ENCODE assay signal across 1 cellular context in the genomic region with DNA sequence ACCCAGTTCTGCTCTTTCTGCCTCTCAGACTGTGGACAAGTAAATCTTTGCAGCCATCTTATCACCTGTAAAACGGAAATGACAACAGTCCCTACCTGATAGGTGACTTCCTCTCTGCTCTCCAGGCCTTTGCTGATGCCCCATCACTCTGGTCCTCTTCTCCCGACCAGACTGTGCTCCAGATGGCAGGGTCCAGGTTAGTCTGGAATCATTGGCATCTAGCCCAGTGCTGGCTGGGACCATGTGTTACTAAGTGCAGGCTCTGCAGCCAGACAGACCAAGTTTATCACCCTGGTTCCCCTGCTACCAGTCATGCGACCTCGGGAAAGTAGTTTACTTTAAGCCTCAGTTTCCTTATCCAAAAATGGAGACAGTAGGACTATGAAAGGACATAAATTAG.
TF ChIP-seq lines count a peak whose summit lies in the region.

No MANE protein-coding gene starts in this region.

TF ChIP-seq in K562, 482 proteins besides CTCF, POLR2A, EP300 and RAD21:
- TF ChIP-seq, protein P1, sequence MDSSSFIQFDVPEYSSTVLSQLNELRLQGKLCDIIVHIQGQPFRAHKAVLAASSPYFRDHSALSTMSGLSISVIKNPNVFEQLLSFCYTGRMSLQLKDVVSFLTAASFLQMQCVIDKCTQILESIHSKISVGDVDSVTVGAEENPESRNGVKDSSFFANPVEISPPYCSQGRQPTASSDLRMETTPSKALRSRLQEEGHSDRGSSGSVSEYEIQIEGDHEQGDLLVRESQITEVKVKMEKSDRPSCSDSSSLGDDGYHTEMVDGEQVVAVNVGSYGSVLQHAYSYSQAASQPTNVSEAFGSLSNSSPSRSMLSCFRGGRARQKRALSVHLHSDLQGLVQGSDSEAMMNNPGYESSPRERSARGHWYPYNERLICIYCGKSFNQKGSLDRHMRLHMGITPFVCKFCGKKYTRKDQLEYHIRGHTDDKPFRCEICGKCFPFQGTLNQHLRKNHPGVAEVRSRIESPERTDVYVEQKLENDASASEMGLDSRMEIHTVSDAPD (CRISPR knock-in tag; IDR thresholded peaks at IDR 0.05): no peak
- TF ChIP-seq XRCC5 (IDR thresholded peaks at IDR 0.05; ENCODE audit: low read depth, low read length) (no peak), MXD1 (CRISPR knock-in tag; IDR thresholded peaks at IDR 0.05; ENCODE audit: borderline replicate concordance, poor library complexity, severe bottlenecking) (no peak), COPS2 (conservative IDR thresholded peaks at IDR 0.05) (no peak), ZNF23 (CRISPR knock-in tag; IDR thresholded peaks at IDR 0.05) (no peak), THRAP3 (IDR thresholded peaks at IDR 0.05; ENCODE audit: borderline replicate concordance) (no peak), ZEB2 (IDR thresholded peaks at IDR 0.05) (0 out of 2 replicates have a peak, but pooled peaks have one; percentile 38), ATF7 (IDR thresholded peaks at IDR 0.05) (no peak), NR2C1 (IDR thresholded peaks at IDR 0.05) (no peak), NR2C1 (tag; IDR thresholded peaks at IDR 0.05) (no peak), SRSF7 (optimal IDR thresholded peaks at IDR 0.05; ENCODE audit: low read depth, low read length) (no peak), NFIC (IDR thresholded peaks at IDR 0.05) (peak; percentile 47), ZFX (CRISPR knock-in tag; IDR thresholded peaks at IDR 0.05) (no peak), FOXK1 (CRISPR knock-in tag; IDR thresholded peaks at IDR 0.05; ENCODE audit: borderline replicate concordance) (no peak), POLR2B (IDR thresholded peaks at IDR 0.05; ENCODE audit: low read depth, partially characterized antibody) (no peak), SPI1 (IDR thresholded peaks at IDR 0.05; ENCODE audit: borderline replicate concordance, low read depth, low read length) (peak; percentile 54; the same call in 1 of the 2 replicates), ETV5 (CRISPR knock-in tag; IDR thresholded peaks at IDR 0.05; ENCODE audit: low read depth) (0 out of 2 replicates have a peak, but pooled peaks have one; percentile 30)
